ENCODE assay signal across 21 cellular contexts in the genomic region with DNA sequence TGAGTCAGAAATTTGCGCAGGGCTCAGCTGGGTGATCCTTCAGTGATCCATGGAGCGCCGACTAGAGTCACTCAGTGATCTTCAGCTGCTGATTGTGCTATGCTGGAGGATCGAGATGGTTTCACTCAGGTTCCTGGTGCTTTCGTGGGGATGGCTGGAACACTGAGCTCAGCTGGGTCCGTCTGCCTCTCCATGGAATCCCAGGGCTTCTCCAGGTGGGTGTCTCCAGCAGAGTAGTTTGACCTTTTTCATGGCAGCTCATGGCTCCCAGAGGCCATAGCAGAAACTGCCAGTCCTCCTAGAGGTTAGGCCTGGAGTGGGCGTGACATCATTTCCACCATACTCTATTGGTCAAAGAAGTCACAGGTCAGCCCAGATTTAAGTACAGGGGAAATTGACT.
"Had no signal": no experiment of that assay in that cellular context is flagged by ENCODE, and none has a peak within 500 bp of the region (broad histone marks: within the 10 kb centered on the region; RNA-seq: fewer than 3 reads in every experiment).

No MANE protein-coding gene starts in this region.

- H3K36me3 ChIP-seq: heart right ventricle, left ventricle myocardium inferior, ovary, right lobe of liver, tibial artery had no signal

- ATAC-seq: activated CD4-positive, alpha-beta T cell treated with anti-CD3 and anti-CD28 coated beads for 36 hours; heart right ventricle; natural killer cell; psoas muscle; right lobe of liver; stimulated activated effector memory CD8-positive, alpha-beta T cell treated with anti-CD3 and anti-CD28 coated beads, Interleukin-12 subunit alpha, Interleukin-12 subunit beta, amount 100 ng/mL, for 72 hours; stimulated activated naive CD8-positive, alpha-beta T cell treated with anti-CD3 and anti-CD28 coated beads, Interleukin-15, amount 100 ng/mL, for 72 hours; T-helper 17 cell had no signal

- H3K27me3 ChIP-seq: ovary, tibial artery had no signal

- H3K27ac ChIP-seq: heart right ventricle, left ventricle myocardium inferior, ovary, psoas muscle, right lobe of liver, tibial artery had no signal

- H3K9me3 ChIP-seq: heart right ventricle, left ventricle myocardium inferior, ovary, psoas muscle, right lobe of liver, tibial artery had no signal

- H3K4me3 ChIP-seq: heart right ventricle, left ventricle myocardium inferior, ovary, psoas muscle, right lobe of liver, skin epidermis, tibial artery had no signal

- DNase-seq: activated B cell treated with CpG ODN at 0.5 μM for 24 hours; activated CD4-positive, alpha-beta T cell treated with anti-CD3 and anti-CD28 coated beads for 36 hours; activated CD4-positive, alpha-beta T cell treated with anti-CD3 and anti-CD28 coated beads, Interleukin-2, amount 50 U/mL, for 4 hours; activated CD8-positive, alpha-beta memory T cell treated with anti-CD3 and anti-CD28 coated beads for 24 hours; activated naive CD4-positive, alpha-beta T cell treated with Interleukin-2 at 50 U/mL for 16 hours; activated naive CD8-positive, alpha-beta T cell treated with anti-CD3 and anti-CD28 coated beads, Interleukin-2, amount 10 ng/mL, durations not matched to agents 7 days and 5 days; activated T-cell treated with anti-CD3 and anti-CD28 coated beads, Interleukin-2, amount 50 U/mL, for 48 hours; amniotic stem cell; heart right ventricle; kidney; left ventricle myocardium inferior; natural killer cell; ovary; psoas muscle; right lobe of liver; stimulated activated CD4-positive, alpha-beta T cell treated with anti-CD3 and anti-CD28 coated beads, Interleukin-1b, Interleukin-23, amount 100 ng/mL, for 48 hours; stimulated activated naive CD8-positive, alpha-beta T cell treated with anti-CD3 and anti-CD28 coated beads, Interleukin-15, amount 100 ng/mL, for 72 hours; T-helper 17 cell had no signal

- FAIRE-seq: kidney had no signal
